In the genomic region with DNA sequence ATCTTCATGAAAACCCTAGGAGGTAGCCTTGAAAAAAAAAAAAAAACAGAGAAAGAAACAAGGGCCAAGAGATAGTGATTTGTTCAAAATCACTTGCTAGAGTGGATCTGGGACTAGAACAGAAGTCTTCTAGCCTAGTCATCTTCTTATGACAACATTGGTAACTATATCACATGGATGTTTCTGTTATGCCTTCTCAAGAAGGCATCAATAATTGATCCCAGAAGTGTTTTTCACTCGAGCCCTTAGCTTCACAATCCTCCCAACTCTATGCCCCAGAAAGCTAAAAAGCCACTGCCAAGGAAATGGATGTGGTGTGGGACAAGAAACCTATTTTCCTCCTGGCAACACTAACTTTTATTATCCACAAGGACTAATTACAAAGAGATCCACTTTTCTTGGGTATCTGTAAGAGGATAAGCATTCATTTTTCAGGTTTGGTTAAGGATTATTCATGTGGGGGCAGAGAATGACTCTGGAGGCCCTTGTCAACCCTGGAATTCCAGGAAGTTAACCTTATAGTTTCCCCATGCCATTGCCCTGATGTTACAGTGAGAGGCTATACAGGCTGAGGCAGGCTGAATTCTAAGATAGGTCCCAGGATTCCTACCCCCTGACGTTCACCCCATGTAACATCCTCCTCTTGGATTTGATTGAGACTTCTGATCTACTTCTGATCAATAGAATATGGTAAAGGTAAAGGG, we compare ENCODE assay signal across 22 cellular contexts.
DNase-seq lines count a peak whose midpoint lies in the region; ATAC-seq and TF ChIP-seq lines count a peak whose summit lies in the region.
"Had no signal": no experiment of that assay in that cellular context is flagged by ENCODE, and none has a peak within 500 bp of the region (broad histone marks: within the 10 kb centered on the region; RNA-seq: fewer than 3 reads in every experiment).

No MANE protein-coding gene starts in this region.

- ATAC-seq in GM18505 (IDR thresholded peaks at IDR 0.05; ENCODE audit: unreplicated experiment), result no peak
- ATAC-seq in GM18867 (IDR thresholded peaks at IDR 0.05; ENCODE audit: unreplicated experiment), result no peak
- ATAC-seq: activated naive CD4-positive, alpha-beta T cell treated with anti-CD3 and anti-CD28 coated beads, Interleukin-2, amount 50 U/mL, for 72 hours; heart right ventricle; psoas muscle had no signal

- H3K27me3 Mint-ChIP-seq in nephron (ENCODE audit: low read depth), result no peaks in the 10 kb centered on the region

- peaks cover 22% of the 10 kb centered on the region for H3K9me3 Mint-ChIP-seq in nephron

- H3K27ac ChIP-seq in fibroblast of lung (ENCODE audit: insufficient read depth, low read length), result no peak overlapping the region
- H3K27ac ChIP-seq: heart right ventricle, PC-9, psoas muscle, thoracic aorta had no signal

- no peaks in the 10 kb centered on the region for H3K27me3 ChIP-seq in fibroblast of lung (ENCODE audit: control insufficient read depth, insufficient read depth, low read length)
- H3K27me3 ChIP-seq: heart right ventricle had no signal

- TF ChIP-seq CTCF in fibroblast of lung (conservative IDR thresholded peaks at IDR 0.05 in 1 of 2, IDR thresholded peaks at IDR 0.05 in 1 of 2; ENCODE audit: low read depth in 1 of 2, low read length in 2 of 2) (no peak), nephron (IDR thresholded peaks at IDR 0.05; ENCODE audit: unreplicated experiment in 3 of 3) (no peak)

- TF ChIP-seq POLR2A in GM18505 (IDR thresholded peaks at IDR 0.05; ENCODE audit: borderline replicate concordance, extremely low read depth, insufficient read depth, insufficient read length), result no peak

- H2AFZ ChIP-seq in fibroblast of lung (ENCODE audit: low read length), result peak overlapping the region; percentile 3
- H2AFZ ChIP-seq: PC-9 had no signal

- DNase-seq in AG20443 (ENCODE audit: low spot score) (peak; percentile 18), M059J (ENCODE audit: low read depth) (peak; percentile 5), fibroblast of lung (ENCODE audit: low read depth in 2 of 2) (peak in 1 of 2 donors; percentile 75), T-helper 1 cell (no peak), Ammon's horn (ENCODE audit: low spot score) (no peak)
- DNase-seq: activated CD4-positive, CD25-positive, alpha-beta regulatory T cell treated with anti-CD3 and anti-CD28 coated beads, Interleukin-2, amount 50 U/mL, for 72 hours; CD8-positive, alpha-beta memory T cell; cortex of kidney; DMS79 treated with DMSO at 0.1 percent for 48 hours; heart right ventricle; NCI-H1417; NCI-H2171 treated with DMSO at 0.1 percent for 48 hours; PC-9; psoas muscle; stimulated activated CD4-positive, alpha-beta T cell treated with anti-CD3 and anti-CD28 coated beads, Interleukin-12 subunit alpha, Interleukin-12 subunit beta, amount 100 ng/mL, for 4 hours; T1000 had no signal

- H3K4me3 ChIP-seq in fibroblast of lung (replicated peaks in 1 of 4; ENCODE audit: control extremely low read depth in 1 of 4, insufficient read depth in 1 of 4, low read depth in 3 of 4, low read length in 4 of 4), result no peak overlapping the region
- H3K4me3 ChIP-seq: heart right ventricle, PC-9, psoas muscle, thoracic aorta had no signal

- H3K9me3 ChIP-seq in fibroblast of lung (ENCODE audit: control insufficient read depth, insufficient read depth, low read depth, low read length), result no peaks in the 10 kb centered on the region
- H3K9me3 ChIP-seq: thoracic aorta had no signal

- H3K4me2 ChIP-seq in fibroblast of lung (ENCODE audit: extremely low read depth, insufficient read depth, low read length), result no peak overlapping the region
- H3K4me2 ChIP-seq: PC-9 had no signal

- H3K4me3 Mint-ChIP-seq in nephron, result no peak overlapping the region
- H3K4me3 Mint-ChIP-seq: brain; CD8-positive, alpha-beta memory T cell had no signal

- peak overlapping the region; percentile 18 to 87 (median 20) for H3K27ac Mint-ChIP-seq in nephron
- H3K27ac Mint-ChIP-seq: activated naive CD4-positive, alpha-beta T cell treated with anti-CD3 and anti-CD28 coated beads, Interleukin-2, amount 50 U/mL, for 72 hours; CD8-positive, alpha-beta memory T cell had no signal

- no peaks in the 10 kb centered on the region for H3K36me3 ChIP-seq in fibroblast of lung (ENCODE audit: control insufficient read depth, insufficient read depth, low read length)
- H3K36me3 ChIP-seq: heart right ventricle, thoracic aorta had no signal

- peaks cover 3% of the 10 kb centered on the region for H3K36me3 Mint-ChIP-seq in nephron (ENCODE audit: low read depth)
- H3K36me3 Mint-ChIP-seq: brain; CD8-positive, alpha-beta memory T cell had no signal

- H3K79me2 ChIP-seq in fibroblast of lung (ENCODE audit: control insufficient read depth, insufficient read depth, low read length), result no peaks in the 10 kb centered on the region

- no peaks in the 10 kb centered on the region for H4K20me1 ChIP-seq in fibroblast of lung (ENCODE audit: control insufficient read depth, extremely low read depth, insufficient read depth, low read length)

- peaks cover 9% of the 10 kb centered on the region for H3K4me1 Mint-ChIP-seq in nephron
- H3K4me1 Mint-ChIP-seq: brain; CD8-positive, alpha-beta memory T cell had no signal

- H3K4me1 ChIP-seq in fibroblast of lung (ENCODE audit: control insufficient read depth, extremely low read depth, insufficient read depth, low read length), result peaks cover 3% of the 10 kb centered on the region
- H3K4me1 ChIP-seq: psoas muscle had no signal

- H3K9ac ChIP-seq in fibroblast of lung (ENCODE audit: insufficient read depth, low read length), result no peak overlapping the region

Comparison
In these comparisons a context has a peak if more than half of its experiments do, and no peak if none do; other contexts are left out.
1. DNase-seq: peak in AG20443 (single experiment) and M059J (single experiment); none in T-helper 1 cell (0 of 5) and Ammon's horn (single experiment).